ENCODE assay signal across 1 cellular context in genomic region chr3:62007036-62007435, GRCh38.
TF ChIP-seq lines count a peak whose summit lies in the region.

No MANE protein-coding gene starts in this region.

TF ChIP-seq in H1, 55 proteins besides CTCF, POLR2A, EP300 and RAD21 (continued from another document):
- TF ChIP-seq, protein P1, sequence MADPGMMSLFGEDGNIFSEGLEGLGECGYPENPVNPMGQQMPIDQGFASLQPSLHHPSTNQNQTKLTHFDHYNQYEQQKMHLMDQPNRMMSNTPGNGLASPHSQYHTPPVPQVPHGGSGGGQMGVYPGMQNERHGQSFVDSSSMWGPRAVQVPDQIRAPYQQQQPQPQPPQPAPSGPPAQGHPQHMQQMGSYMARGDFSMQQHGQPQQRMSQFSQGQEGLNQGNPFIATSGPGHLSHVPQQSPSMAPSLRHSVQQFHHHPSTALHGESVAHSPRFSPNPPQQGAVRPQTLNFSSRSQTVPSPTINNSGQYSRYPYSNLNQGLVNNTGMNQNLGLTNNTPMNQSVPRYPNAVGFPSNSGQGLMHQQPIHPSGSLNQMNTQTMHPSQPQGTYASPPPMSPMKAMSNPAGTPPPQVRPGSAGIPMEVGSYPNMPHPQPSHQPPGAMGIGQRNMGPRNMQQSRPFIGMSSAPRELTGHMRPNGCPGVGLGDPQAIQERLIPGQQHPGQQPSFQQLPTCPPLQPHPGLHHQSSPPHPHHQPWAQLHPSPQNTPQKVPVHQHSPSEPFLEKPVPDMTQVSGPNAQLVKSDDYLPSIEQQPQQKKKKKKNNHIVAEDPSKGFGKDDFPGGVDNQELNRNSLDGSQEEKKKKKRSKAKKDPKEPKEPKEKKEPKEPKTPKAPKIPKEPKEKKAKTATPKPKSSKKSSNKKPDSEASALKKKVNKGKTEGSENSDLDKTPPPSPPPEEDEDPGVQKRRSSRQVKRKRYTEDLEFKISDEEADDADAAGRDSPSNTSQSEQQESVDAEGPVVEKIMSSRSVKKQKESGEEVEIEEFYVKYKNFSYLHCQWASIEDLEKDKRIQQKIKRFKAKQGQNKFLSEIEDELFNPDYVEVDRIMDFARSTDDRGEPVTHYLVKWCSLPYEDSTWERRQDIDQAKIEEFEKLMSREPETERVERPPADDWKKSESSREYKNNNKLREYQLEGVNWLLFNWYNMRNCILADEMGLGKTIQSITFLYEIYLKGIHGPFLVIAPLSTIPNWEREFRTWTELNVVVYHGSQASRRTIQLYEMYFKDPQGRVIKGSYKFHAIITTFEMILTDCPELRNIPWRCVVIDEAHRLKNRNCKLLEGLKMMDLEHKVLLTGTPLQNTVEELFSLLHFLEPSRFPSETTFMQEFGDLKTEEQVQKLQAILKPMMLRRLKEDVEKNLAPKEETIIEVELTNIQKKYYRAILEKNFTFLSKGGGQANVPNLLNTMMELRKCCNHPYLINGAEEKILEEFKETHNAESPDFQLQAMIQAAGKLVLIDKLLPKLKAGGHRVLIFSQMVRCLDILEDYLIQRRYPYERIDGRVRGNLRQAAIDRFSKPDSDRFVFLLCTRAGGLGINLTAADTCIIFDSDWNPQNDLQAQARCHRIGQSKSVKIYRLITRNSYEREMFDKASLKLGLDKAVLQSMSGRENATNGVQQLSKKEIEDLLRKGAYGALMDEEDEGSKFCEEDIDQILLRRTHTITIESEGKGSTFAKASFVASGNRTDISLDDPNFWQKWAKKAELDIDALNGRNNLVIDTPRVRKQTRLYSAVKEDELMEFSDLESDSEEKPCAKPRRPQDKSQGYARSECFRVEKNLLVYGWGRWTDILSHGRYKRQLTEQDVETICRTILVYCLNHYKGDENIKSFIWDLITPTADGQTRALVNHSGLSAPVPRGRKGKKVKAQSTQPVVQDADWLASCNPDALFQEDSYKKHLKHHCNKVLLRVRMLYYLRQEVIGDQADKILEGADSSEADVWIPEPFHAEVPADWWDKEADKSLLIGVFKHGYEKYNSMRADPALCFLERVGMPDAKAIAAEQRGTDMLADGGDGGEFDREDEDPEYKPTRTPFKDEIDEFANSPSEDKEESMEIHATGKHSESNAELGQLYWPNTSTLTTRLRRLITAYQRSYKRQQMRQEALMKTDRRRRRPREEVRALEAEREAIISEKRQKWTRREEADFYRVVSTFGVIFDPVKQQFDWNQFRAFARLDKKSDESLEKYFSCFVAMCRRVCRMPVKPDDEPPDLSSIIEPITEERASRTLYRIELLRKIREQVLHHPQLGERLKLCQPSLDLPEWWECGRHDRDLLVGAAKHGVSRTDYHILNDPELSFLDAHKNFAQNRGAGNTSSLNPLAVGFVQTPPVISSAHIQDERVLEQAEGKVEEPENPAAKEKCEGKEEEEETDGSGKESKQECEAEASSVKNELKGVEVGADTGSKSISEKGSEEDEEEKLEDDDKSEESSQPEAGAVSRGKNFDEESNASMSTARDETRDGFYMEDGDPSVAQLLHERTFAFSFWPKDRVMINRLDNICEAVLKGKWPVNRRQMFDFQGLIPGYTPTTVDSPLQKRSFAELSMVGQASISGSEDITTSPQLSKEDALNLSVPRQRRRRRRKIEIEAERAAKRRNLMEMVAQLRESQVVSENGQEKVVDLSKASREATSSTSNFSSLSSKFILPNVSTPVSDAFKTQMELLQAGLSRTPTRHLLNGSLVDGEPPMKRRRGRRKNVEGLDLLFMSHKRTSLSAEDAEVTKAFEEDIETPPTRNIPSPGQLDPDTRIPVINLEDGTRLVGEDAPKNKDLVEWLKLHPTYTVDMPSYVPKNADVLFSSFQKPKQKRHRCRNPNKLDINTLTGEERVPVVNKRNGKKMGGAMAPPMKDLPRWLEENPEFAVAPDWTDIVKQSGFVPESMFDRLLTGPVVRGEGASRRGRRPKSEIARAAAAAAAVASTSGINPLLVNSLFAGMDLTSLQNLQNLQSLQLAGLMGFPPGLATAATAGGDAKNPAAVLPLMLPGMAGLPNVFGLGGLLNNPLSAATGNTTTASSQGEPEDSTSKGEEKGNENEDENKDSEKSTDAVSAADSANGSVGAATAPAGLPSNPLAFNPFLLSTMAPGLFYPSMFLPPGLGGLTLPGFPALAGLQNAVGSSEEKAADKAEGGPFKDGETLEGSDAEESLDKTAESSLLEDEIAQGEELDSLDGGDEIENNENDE (IDR thresholded peaks at IDR 0.05; ENCODE audit: insufficient replicate concordance, low read length), result no peak
- TF ChIP-seq SRF (IDR thresholded peaks at IDR 0.05; ENCODE audit: low read depth, low read length) (no peak), CBX5 (IDR thresholded peaks at IDR 0.05; ENCODE audit: low read depth, low read length) (no peak), RNF2 (IDR thresholded peaks at IDR 0.05; ENCODE audit: borderline replicate concordance, low read depth, low read length, missing control alignments, poor library complexity, severe bottlenecking) (no peak), SP2 (IDR thresholded peaks at IDR 0.05; ENCODE audit: low read length) (no peak), HDAC2 (IDR thresholded peaks at IDR 0.05; ENCODE audit: borderline replicate concordance in 1 of 2, low read depth in 2 of 2, low read length in 2 of 2) (no peak), KDM5A (IDR thresholded peaks at IDR 0.05; ENCODE audit: low read length) (no peak), JUN (IDR thresholded peaks at IDR 0.05; ENCODE audit: low read depth, low read length) (no peak), HDAC6 (IDR thresholded peaks at IDR 0.05; ENCODE audit: low read depth, low read length) (no peak), RXRA (IDR thresholded peaks at IDR 0.05; ENCODE audit: insufficient read depth, low read depth, low read length) (no peak), RBBP5 (IDR thresholded peaks at IDR 0.05; ENCODE audit: borderline replicate concordance, low read depth, low read length) (no peak), BCL11A (IDR thresholded peaks at IDR 0.05; ENCODE audit: low read depth in 2 of 2, low read length in 2 of 2) (no peak), GTF2F1 (IDR thresholded peaks at IDR 0.05; ENCODE audit: borderline replicate concordance, low read depth, low read length) (no peak), GABPA (IDR thresholded peaks at IDR 0.05; ENCODE audit: borderline replicate concordance, insufficient read depth, low read length) (no peak), BRCA1 (IDR thresholded peaks at IDR 0.05; ENCODE audit: low read depth, low read length) (no peak), YY1 (IDR thresholded peaks at IDR 0.05; ENCODE audit: low read depth, low read length) (no peak), JUND (IDR thresholded peaks at IDR 0.05; ENCODE audit: low read length) (no peak)
- TF ChIP-seq, protein P2, sequence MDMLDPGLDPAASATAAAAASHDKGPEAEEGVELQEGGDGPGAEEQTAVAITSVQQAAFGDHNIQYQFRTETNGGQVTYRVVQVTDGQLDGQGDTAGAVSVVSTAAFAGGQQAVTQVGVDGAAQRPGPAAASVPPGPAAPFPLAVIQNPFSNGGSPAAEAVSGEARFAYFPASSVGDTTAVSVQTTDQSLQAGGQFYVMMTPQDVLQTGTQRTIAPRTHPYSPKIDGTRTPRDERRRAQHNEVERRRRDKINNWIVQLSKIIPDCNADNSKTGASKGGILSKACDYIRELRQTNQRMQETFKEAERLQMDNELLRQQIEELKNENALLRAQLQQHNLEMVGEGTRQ (IDR thresholded peaks at IDR 0.05; ENCODE audit: low read length), result no peak
